In the genomic region with DNA sequence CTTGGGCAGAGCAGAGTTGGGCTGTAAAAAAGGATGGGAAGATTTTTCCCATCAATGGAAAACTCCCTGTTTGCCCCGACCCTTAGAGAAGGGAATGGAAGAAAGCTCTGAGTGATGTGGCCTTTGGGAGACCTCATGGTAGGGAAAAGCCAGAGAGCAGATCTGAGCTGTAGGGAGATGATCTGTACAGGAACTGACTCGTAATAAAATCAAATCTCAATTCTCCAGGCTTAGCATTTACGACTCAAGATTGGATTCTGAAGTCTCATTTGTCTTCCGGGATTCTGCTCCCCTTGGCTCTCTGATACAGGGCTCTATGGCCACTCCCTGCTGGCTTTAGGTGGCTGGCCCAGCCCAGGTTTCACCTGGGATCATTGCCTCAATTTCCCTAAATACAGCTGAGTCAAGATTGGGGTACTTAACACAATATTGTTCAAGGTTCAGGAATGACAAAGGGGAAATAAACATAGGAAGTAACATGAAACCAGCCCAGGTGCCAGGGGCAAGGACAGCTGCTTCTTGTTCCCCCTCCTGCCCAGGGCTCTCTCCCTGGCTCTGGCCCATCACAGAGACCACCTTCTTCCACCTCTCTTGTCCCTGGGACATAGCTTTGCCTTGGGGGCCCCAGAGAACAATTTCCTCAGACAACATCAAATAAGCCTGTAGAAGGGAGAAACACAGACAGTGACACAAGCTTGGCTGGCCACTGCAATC, we compare ENCODE assay signal across 12 cellular contexts. TPM values are rescaled to one million over a fixed set of nuclear protein-coding genes. Genes with fewer than 3 reads are reported as not detected.
DNase-seq lines count a peak whose midpoint lies in the region; ATAC-seq and TF ChIP-seq lines count a peak whose summit lies in the region.
"Had no signal": no experiment of that assay in that cellular context is flagged by ENCODE, and none has a peak within 500 bp of the region (broad histone marks: within the 10 kb centered on the region; RNA-seq: fewer than 3 reads in every experiment).

No MANE protein-coding gene starts in this region.

- 34% methylated on average over 4 of the region's 4 CpGs for WGBS in esophagus squamous epithelium, 2 donors

- H3K9me3 ChIP-seq in left ventricle myocardium inferior (replicated peaks) (peaks cover 16% of the 10 kb centered on the region), adipocyte (ENCODE audit: control insufficient read depth, low read length) (peaks cover 11% of the 10 kb centered on the region), lower lobe of right lung (no peaks in the 10 kb centered on the region), esophagus squamous epithelium (no peaks in the 10 kb centered on the region)
- H3K9me3 ChIP-seq: thyroid gland had no signal

- H3K36me3 ChIP-seq in left ventricle myocardium inferior, result no peaks in the 10 kb centered on the region
- no peaks in the 10 kb centered on the region for H3K36me3 ChIP-seq in adipocyte (ENCODE audit: control insufficient read depth, insufficient read depth, low read length, severe bottlenecking)
- no peaks in the 10 kb centered on the region for H3K36me3 ChIP-seq in lower lobe of right lung
- no peaks in the 10 kb centered on the region for H3K36me3 ChIP-seq in esophagus squamous epithelium
- H3K36me3 ChIP-seq: thyroid gland had no signal

- TF ChIP-seq POLR2A in esophagus squamous epithelium (IDR thresholded peaks at IDR 0.05), result no peak

- intact Hi-C loops in left ventricle myocardium inferior (cut with micrococcal nuclease), result no loop called here
- intact Hi-C loops in Right ventricle myocardium inferior (cut with DNase I), result no loop called here
- intact Hi-C loops in lower lobe of right lung (cut with DNase I), result no loop called here
- intact Hi-C loops in esophagus squamous epithelium (cut with DNase I), result no loop called here

- H3K4me1 ChIP-seq in left ventricle myocardium inferior (no peaks in the 10 kb centered on the region), adipocyte (ENCODE audit: control insufficient read depth, insufficient read depth, low read length) (peaks cover 32% of the 10 kb centered on the region), lower lobe of right lung (no peaks in the 10 kb centered on the region), esophagus squamous epithelium (peaks cover 0 to 5% (median 0%) of the 10 kb centered on the region in 3 donors)
- H3K4me1 ChIP-seq: thyroid gland had no signal

- no peak overlapping the region for H3K4me3 ChIP-seq in left ventricle myocardium inferior
- H3K4me3 ChIP-seq in adipocyte (ENCODE audit: low read length), result peak overlapping the region; percentile 22
- H3K4me3 ChIP-seq in lower lobe of right lung, result no peak overlapping the region
- no peak overlapping the region for H3K4me3 ChIP-seq in esophagus squamous epithelium
- H3K4me3 ChIP-seq: thyroid gland had no signal

- TF ChIP-seq CTCF in left ventricle myocardium inferior (IDR thresholded peaks at IDR 0.05; ENCODE audit: borderline replicate concordance) (no peak), lower lobe of right lung (IDR thresholded peaks at IDR 0.05) (no peak), esophagus squamous epithelium (IDR thresholded peaks at IDR 0.05) (no peak)

- H3K9ac ChIP-seq in adipocyte (ENCODE audit: low read length), result peak overlapping the region; percentile 77

- ATAC-seq in Right ventricle myocardium inferior, result no peak
- no peak for ATAC-seq in lower lobe of right lung
- no peak for ATAC-seq in GM21576 (IDR thresholded peaks at IDR 0.05; ENCODE audit: unreplicated experiment)

- no peaks in the 10 kb centered on the region for H3K27me3 ChIP-seq in left ventricle myocardium inferior (ENCODE audit: low read depth)
- no peaks in the 10 kb centered on the region for H3K27me3 ChIP-seq in adipocyte (replicated peaks; ENCODE audit: control insufficient read depth, insufficient read depth, low read length)
- no peaks in the 10 kb centered on the region for H3K27me3 ChIP-seq in lower lobe of right lung (ENCODE audit: low read depth)
- no peaks in the 10 kb centered on the region for H3K27me3 ChIP-seq in esophagus squamous epithelium
- H3K27me3 ChIP-seq: thyroid gland had no signal

- DNase-seq in left ventricle myocardium inferior, result no peak
- DNase-seq in Right ventricle myocardium inferior (ENCODE audit: missing footprints), result no peak
- no peak for DNase-seq in adipocyte (ENCODE audit: low read depth)
- DNase-seq in lower lobe of right lung, result no peak
- no peak for DNase-seq in caudate nucleus (lab: John Stamatoyannopoulos, UW)
- DNase-seq in esophagus squamous epithelium (lab: John Stamatoyannopoulos, UW), result no peak
- no peak for DNase-seq in NCI-H2081 (lab: John Stamatoyannopoulos, UW)
- DNase-seq: activated naive CD4-positive, alpha-beta T cell treated with anti-CD3 and anti-CD28 coated beads, Interleukin-2, amount 50 U/mL, for 16 hours; NCI-H1694 treated with DMSO at 0.1 percent for 48 hours; thyroid gland had no signal

- H3K27ac ChIP-seq in left ventricle myocardium inferior (replicated peaks) (peak overlapping the region; percentile 18), lower lobe of right lung (peak overlapping the region; percentile 1), caudate nucleus (ENCODE audit: low read depth, low read length) (no peak overlapping the region), esophagus squamous epithelium (peak overlapping the region in 2 of 4 donors; percentile 13 to 41)
- H3K27ac ChIP-seq: epithelial cell of prostate, thyroid gland had no signal

RNA-seq across cellular contexts. Expression of a gene that starts 38.4 kb away (rescaled TPM):
- total RNA-seq in left ventricle myocardium inferior, result 0.91 TPM
- 1.8 TPM for total RNA-seq in Right ventricle myocardium inferior
- total RNA-seq in lower lobe of right lung, result 7.5 TPM
- total RNA-seq in esophagus squamous epithelium, result 1 to 10 TPM in 3 of 4 donors, under 1 TPM in 1; 0.57 to 7.6 (median 2.9) TPM
